22 cellular contexts compared by ENCODE assay signal in genomic region chr17:67053438-67054000, GRCh38. TPM values are rescaled to one million over a fixed set of nuclear protein-coding genes. Genes with fewer than 3 reads are reported as not detected.
DNase-seq lines count a peak whose midpoint lies in the region; FAIRE-seq and TF ChIP-seq lines count a peak whose summit lies in the region.
"Had no signal": no experiment of that assay in that cellular context is flagged by ENCODE, and none has a peak within 500 bp of the region (broad histone marks: within the 10 kb centered on the region; RNA-seq: fewer than 3 reads in every experiment).

No MANE protein-coding gene starts in this region.

- WGBS in H1 (ENCODE audit: extremely low coverage in 1 of 2, insufficient coverage in 1 of 2, insufficient read length in 1 of 2, insufficient replicate concordance in 2 of 2, low coverage in 1 of 2, low lambda C conversion rate in 2 of 2, missing lambda C conversion rate in 1 of 2), 2 experiments = 81% methylated on average over 9 of the region's 9 CpGs; no CpG with 5 or more reads in 1 of the 2 experiments
- WGBS in spleen, 5 donors = 84 to 96% (median 91%) methylated on average over 9 of the region's 9 CpGs

- no peak overlapping the region for H2BK120ac ChIP-seq in H1 (replicated peaks; ENCODE audit: low read depth, low read length)

- H3K4me2 ChIP-seq in H1 (ENCODE audit: insufficient read depth in 1 of 2, low read depth in 2 of 2, low read length in 2 of 2) = no peak overlapping the region; a peak in 1 of 4 replicates

- H3K36me3 Mint-ChIP-seq in Calu3 (ENCODE audit: insufficient read depth, unreplicated experiment) = no peaks in the 10 kb centered on the region

- no peak overlapping the region for H3K23ac ChIP-seq in H1 (ENCODE audit: insufficient read length)

- TF ChIP-seq RAD21 in H1 (IDR thresholded peaks at IDR 0.05 in 1 of 2, conservative IDR thresholded peaks at IDR 0.05 in 1 of 2; ENCODE audit: low read depth in 2 of 2, low read length in 2 of 2) = no peak

- peaks cover 4% of the 10 kb centered on the region for H3K9me3 Mint-ChIP-seq in Calu3 (ENCODE audit: low read depth, unreplicated experiment)

- no peak overlapping the region for H3K14ac ChIP-seq in H1 (ENCODE audit: insufficient read length)

- no TSS peak for BruUV-seq in Calu3 (replicated peaks; lab: Mats Ljungman, UMichigan)

- H4K91ac ChIP-seq in H1 (replicated peaks; ENCODE audit: insufficient read length, low read length) = no peak overlapping the region

- no peak overlapping the region for H3K56ac ChIP-seq in H1 (replicated peaks; ENCODE audit: insufficient read length, low read depth, low read length)

- H3K79me1 ChIP-seq in H1 (ENCODE audit: low read depth, low read length) = no peaks in the 10 kb centered on the region

- H2BK5ac ChIP-seq in H1 (ENCODE audit: low read depth, low read length) = no peak overlapping the region

- DNase-seq in activated CD8-positive, alpha-beta memory T cell treated with anti-CD3 and anti-CD28 coated beads, Interleukin-2, amount 50 U/mL, for 48 hours = peak; percentile 35
- no peak for DNase-seq in activated CD8-positive, alpha-beta memory T cell treated with anti-CD3 and anti-CD28 coated beads, Interleukin-2, amount 50 U/mL, for 4 hours
- DNase-seq in GM20000 (ENCODE audit: low spot score) (peak; percentile 5), H1 (ENCODE audit: low read depth in 1 of 2, low spot score in 2 of 2) (no peak), spleen (peak; percentile 49), Calu3 (no peak), SW 1271 (lab: John Stamatoyannopoulos, UW) (no peak)
- DNase-seq: CD4-positive, alpha-beta memory T cell; DND-41; HCEC 1CT; Kasumi-1; MG63; NCI-H1092; NCI-H1436 treated with DMSO at 0.1 percent for 48 hours; NCI-H2029; NCI-H345; NCI-H524 treated with DMSO at 0.1 percent for 48 hours; SHP77 treated with DMSO at 0.1 percent for 48 hours had no signal

- H2BK12ac ChIP-seq in H1 (ENCODE audit: low read depth, low read length) = no peak overlapping the region

- POLR2A ChIA-PET in H1 (lab: Charles Lee; ENCODE audit: partially characterized antibody) = no interaction called here

- TF ChIP-seq CTCF in GM20000 (IDR thresholded peaks at IDR 0.05; ENCODE audit: extremely low read depth, missing control alignments) (no peak), H1 (IDR thresholded peaks at IDR 0.05; ENCODE audit: control extremely low read depth in 1 of 3, insufficient read depth in 1 of 3, low read depth in 1 of 3, low read length in 3 of 3) (no peak), spleen (IDR thresholded peaks at IDR 0.05 in 8 of 11, conservative IDR thresholded peaks at IDR 0.05 in 3 of 11) (no peak), Calu3 (IDR thresholded peaks at IDR 0.05; ENCODE audit: unreplicated experiment) (no peak)

- H2AK5ac ChIP-seq in H1 (ENCODE audit: low read depth, low read length) = no peak overlapping the region

- no peak overlapping the region for H3K4ac ChIP-seq in H1 (replicated peaks; ENCODE audit: insufficient read length, low read depth, low read length)

- peaks cover 19% of the 10 kb centered on the region for H3K27me3 Mint-ChIP-seq in Calu3 (ENCODE audit: unreplicated experiment)
- H3K27me3 Mint-ChIP-seq: CD4-positive, alpha-beta memory T cell had no signal

- H3K9me3 ChIP-seq in H1 (ENCODE audit: insufficient read depth in 2 of 2, low read depth in 1 of 2, low read length in 1 of 2) = peaks cover 3 to 12% of the 10 kb centered on the region in 2 experiments; a peak in 2 of 4 replicates
- H3K9me3 ChIP-seq in spleen = peaks cover 3 to 25% (median 17%) of the 10 kb centered on the region in 8 donors

- no peak overlapping the region for H3K27ac Mint-ChIP-seq in Calu3 (ENCODE audit: unreplicated experiment)
- H3K27ac Mint-ChIP-seq: CD4-positive, alpha-beta memory T cell had no signal

- TF ChIP-seq POLR2A in H1 (IDR thresholded peaks at IDR 0.05; ENCODE audit: control extremely low read depth in 1 of 2, low read depth in 2 of 2, low read length in 2 of 2) (no peak), spleen (IDR thresholded peaks at IDR 0.05) (no peak)

- no peak overlapping the region for H3K4me3 ChIP-seq in H1 (ENCODE audit: extremely low read depth in 1 of 4, insufficient read depth in 2 of 4, low read depth in 3 of 4, low read length in 4 of 4)
- no peak overlapping the region for H3K4me3 ChIP-seq in spleen
- H3K4me3 ChIP-seq: MG63 had no signal

- H2BK15ac ChIP-seq in H1 (ENCODE audit: low read length) = no peak overlapping the region

- no peak overlapping the region for H2BK20ac ChIP-seq in H1 (ENCODE audit: low read length)

- no peak overlapping the region for H4K5ac ChIP-seq in H1 (ENCODE audit: insufficient read length, low read depth, low read length)

- H4K20me1 ChIP-seq in H1 (replicated peaks in 1 of 2; ENCODE audit: control insufficient read depth in 1 of 2, insufficient read depth in 2 of 2, low read length in 2 of 2) = no peaks in the 10 kb centered on the region

- no peak overlapping the region for H3K18ac ChIP-seq in H1 (ENCODE audit: extremely low read depth, low read length)

- no peak overlapping the region for H3K9ac ChIP-seq in H1 (replicated peaks in 1 of 4; ENCODE audit: extremely low read depth in 1 of 4, low read depth in 3 of 4, low read length in 3 of 4)

- H3K27me3 ChIP-seq in H1 (replicated peaks in 1 of 4; ENCODE audit: control insufficient read depth in 3 of 4, extremely low read depth in 1 of 4, insufficient read depth in 3 of 4, low read length in 3 of 4) (no peaks in the 10 kb centered on the region; a peak in 1 of 7 replicates), spleen (replicated peaks in 1 of 7) (no peaks in the 10 kb centered on the region)
- H3K27me3 ChIP-seq: MG63 had no signal

- H4K8ac ChIP-seq in H1 (ENCODE audit: extremely low read depth, insufficient read depth, low read length) = 0 out of 2 replicates have a peak overlapping the region, but pooled peaks have one; percentile 31

- H3K4me3 Mint-ChIP-seq in Calu3 (ENCODE audit: low read depth, unreplicated experiment) = no peak overlapping the region
- H3K4me3 Mint-ChIP-seq: CD4-positive, alpha-beta memory T cell had no signal

- H2AFZ ChIP-seq in H1 (ENCODE audit: low read length) = no peak overlapping the region

- H3K4me1 ChIP-seq in H1 (replicated peaks in 1 of 4; ENCODE audit: control insufficient read depth in 3 of 4, insufficient read depth in 4 of 4, low read length in 3 of 4) = no peaks in the 10 kb centered on the region
- H3K4me1 ChIP-seq in spleen = no peaks in the 10 kb centered on the region

- TF ChIP-seq EP300 in H1 (IDR thresholded peaks at IDR 0.05; ENCODE audit: borderline replicate concordance in 1 of 2, low read depth in 2 of 2, low read length in 2 of 2) = no peak

- no peaks in the 10 kb centered on the region for H3K4me1 Mint-ChIP-seq in Calu3 (ENCODE audit: low read depth, unreplicated experiment)
- H3K4me1 Mint-ChIP-seq: CD4-positive, alpha-beta memory T cell had no signal

- H3K27ac ChIP-seq in H1 (ENCODE audit: low read depth, low read length) (no peak overlapping the region; the same call in 1 of the 2 replicates), spleen (no peak overlapping the region)

- H3K79me2 ChIP-seq in H1 (ENCODE audit: control insufficient read depth in 1 of 2, insufficient read depth in 2 of 2, low read length in 2 of 2) = no peaks in the 10 kb centered on the region

- peaks cover 2% of the 10 kb centered on the region; the same call in 1 of the 2 replicates for H3K23me2 ChIP-seq in H1 (ENCODE audit: low read depth, low read length)

- no peak for FAIRE-seq in H1 (lab: Jason Lieb, UNC)
- FAIRE-seq: A204.1, G401.6 had no signal

- CTCF ChIA-PET in H1 (lab: Charles Lee; ENCODE audit: partially characterized antibody) (interaction anchor here (0.8 to 1.3 kb wide), 3 partner anchors 37 to 326 kb away, joined by 3 to 4 read pairs (median 3); no protein-coding TSS in a partner anchor), Calu3 (lab: Charles Lee) (interaction anchor here (0.6 kb wide), 1 partner anchor 9 kb away, joined by 4 read pairs; no protein-coding TSS in a partner anchor)

- intact Hi-C loops in spleen (cut with DNase I; ENCODE audit: low total_unique reads) (no loop called here), Calu3 (cut with micrococcal nuclease; ENCODE audit: unreplicated experiment) (no loop called here)

- H3K36me3 ChIP-seq in H1 (ENCODE audit: control insufficient read depth in 2 of 4, insufficient read depth in 4 of 4, low read length in 3 of 4) = no peaks in the 10 kb centered on the region
- no peaks in the 10 kb centered on the region for H3K36me3 ChIP-seq in spleen
- H3K36me3 ChIP-seq: MG63 had no signal

TF ChIP-seq in H1, 55 proteins besides CTCF, POLR2A, EP300 and RAD21:
- TF ChIP-seq BACH1 (IDR thresholded peaks at IDR 0.05; ENCODE audit: low read length) = no peak
- TF ChIP-seq RBBP5 (IDR thresholded peaks at IDR 0.05; ENCODE audit: borderline replicate concordance, low read depth, low read length) = no peak
- no peak for TF ChIP-seq TAF7 (optimal IDR thresholded peaks at IDR 0.05; ENCODE audit: borderline replicate concordance, low read depth, low read length)
- no peak for TF ChIP-seq SIX5 (IDR thresholded peaks at IDR 0.05; ENCODE audit: low read depth, low read length)
- no peak for TF ChIP-seq NANOG (IDR thresholded peaks at IDR 0.05; ENCODE audit: insufficient read depth, low read depth, low read length, poor library complexity, severe bottlenecking)

RNA-seq across cellular contexts. Expression of gene CACNG1, which starts 9.2 kb away (rescaled TPM):
- not detected in 2 replicates for total RNA-seq in H1 (2021; fragmentation: NEBNext Ultra II Directional; extraction: Animal tissue kit (Norgen Biotek cat#: 25700))
- polyA plus RNA-seq in H1 (2011; rRNA removed) (0.13 TPM in 1 of 2 replicates, not detected in the other), spleen (not detected)
- not detected for polyA plus RNA-seq in H1 (2011; cell fraction: cytosol; rRNA removed)
- polyA plus RNA-seq in H1 (2011; cell fraction: nucleus; rRNA removed) = 0.09 TPM
- not detected in 4 replicates for polyA plus RNA-seq in H1 (2012, experiment 1 of 2)
- not detected for polyA plus RNA-seq in H1 (2012, experiment 2 of 2)
- not detected for polyA plus RNA-seq in H1 (2013, experiment 1 of 2)
- polyA plus RNA-seq in H1 (2013, experiment 2 of 2) = not detected
- not detected in 2 replicates for polyA minus RNA-seq in H1 (2011; rRNA and poly(A)+ RNA removed)
- polyA minus RNA-seq in H1 (2011; cell fraction: cytosol; rRNA and poly(A)+ RNA removed) = not detected
- polyA minus RNA-seq in H1 (2011; cell fraction: nucleus; rRNA and poly(A)+ RNA removed) = not detected
- total RNA-seq in spleen (not detected), Calu3 (2022) (not detected in 2 replicates)
- total RNA-seq: CD4-positive, alpha-beta memory T cell; RPMI7951 had no signal
- polyA plus RNA-seq: BJ; CD4-positive, alpha-beta memory T cell had no signal

Comparison
In these comparisons a context has a peak if more than half of its experiments do, and no peak if none do; other contexts are left out.
1. DNase-seq: peak in activated CD8-positive, alpha-beta memory T cell treated with anti-CD3 and anti-CD28 coated beads, Interleukin-2, amount 50 U/mL, for 48 hours (single experiment), GM20000 (single experiment) and spleen (single experiment); none in activated CD8-positive, alpha-beta memory T cell treated with anti-CD3 and anti-CD28 coated beads, Interleukin-2, amount 50 U/mL, for 4 hours (single experiment), H1 (0 of 2), Calu3 (single experiment) and SW 1271 (0 of 2).